Comparison of ENCODE assay signal across 24 cellular contexts in the genomic region with DNA sequence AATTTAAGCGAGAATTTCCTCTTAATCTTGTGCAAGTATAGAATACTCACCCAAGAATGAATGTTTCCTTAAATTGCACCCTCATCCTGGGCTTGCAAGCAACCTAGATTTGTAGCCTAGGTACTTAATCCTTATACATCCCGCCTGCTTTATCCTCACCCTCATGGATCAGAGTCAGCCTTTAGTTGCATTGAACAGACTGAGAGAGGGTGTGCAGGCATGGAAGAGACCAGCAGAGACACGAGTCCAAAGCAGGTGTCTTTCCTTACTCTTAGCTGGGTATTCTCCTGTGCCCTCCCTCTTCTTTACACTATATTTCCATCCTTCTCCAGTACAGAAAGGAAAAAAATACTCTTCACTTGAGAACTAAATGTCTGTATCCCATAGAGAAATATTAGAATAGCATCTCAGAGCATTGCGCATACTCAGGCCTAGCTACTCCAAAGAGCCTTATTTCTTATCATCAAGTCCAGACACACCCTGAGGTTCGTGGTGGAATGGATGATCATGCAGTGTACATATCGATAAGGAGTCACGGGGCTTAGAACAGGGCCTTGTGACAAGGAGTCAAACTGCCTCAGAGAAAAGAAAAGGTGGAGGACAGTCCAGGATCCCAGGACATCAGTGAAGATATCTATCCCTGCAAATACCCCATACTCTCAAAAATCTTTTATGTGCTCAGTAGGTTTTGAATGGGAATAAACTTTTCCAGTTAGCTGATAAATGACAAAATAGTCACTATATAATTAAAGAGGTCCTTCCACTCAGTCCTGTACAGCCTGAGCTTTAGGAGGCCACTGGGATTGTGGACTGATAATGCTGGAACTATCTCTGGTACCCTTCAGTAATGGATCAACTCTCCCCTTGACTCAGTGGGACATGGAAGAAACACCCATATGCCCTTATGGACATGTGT.
"Had no signal": no experiment of that assay in that cellular context is flagged by ENCODE, and none has a peak within 500 bp of the region (broad histone marks: within the 10 kb centered on the region; RNA-seq: fewer than 3 reads in every experiment).

No MANE protein-coding gene starts in this region.

- H3K36me3 Mint-ChIP-seq: activated naive CD8-positive, alpha-beta T cell had no signal

- H3K9me3 Mint-ChIP-seq: activated CD4-positive, alpha-beta memory T cell treated with anti-CD3 and anti-CD28 coated beads, Interleukin-2, amount 10 ng/mL, durations not matched to agents 7 days and 5 days; activated naive CD4-positive, alpha-beta T cell treated with anti-CD3 and anti-CD28 coated beads for 36 hours; activated T-helper 17 cell treated with anti-CD3 and anti-CD28 coated beads, Interleukin-2, amount 50 U/mL, for 72 hours had no signal

- H3K4me3 Mint-ChIP-seq: activated B cell treated with CpG ODN at 0.5 μM for 24 hours; activated CD4-positive, alpha-beta memory T cell treated with anti-CD3 and anti-CD28 coated beads, Interleukin-2, amount 10 ng/mL, durations not matched to agents 7 days and 5 days; activated naive CD4-positive, alpha-beta T cell treated with anti-CD3 and anti-CD28 coated beads for 36 hours; activated naive CD8-positive, alpha-beta T cell; activated T-helper 17 cell treated with anti-CD3 and anti-CD28 coated beads, Interleukin-2, amount 50 U/mL, for 72 hours; T-helper 17 cell had no signal

- DNase-seq: activated B cell treated with CpG ODN at 0.5 μM for 24 hours; activated CD4-positive, alpha-beta memory T cell treated with anti-CD3 and anti-CD28 coated beads, Interleukin-2, amount 10 ng/mL, durations not matched to agents 7 days and 5 days; activated CD4-positive, alpha-beta T cell treated with anti-CD3 and anti-CD28 coated beads, Interleukin-2, amount 50 U/mL, for 1 hour; activated gamma-delta T cell; activated naive CD4-positive, alpha-beta T cell treated with anti-CD3 and anti-CD28 coated beads for 36 hours; activated T-cell treated with anti-CD3 and anti-CD28 coated beads for 4 hours; activated T-cell treated with anti-CD3 and anti-CD28 coated beads, Interleukin-2, amount 50 U/mL, for 48 hours; brain microvascular endothelial cell; caudate nucleus; MM.1S; NCI-H1105 treated with DMSO at 0.1 percent for 48 hours; NCI-H1436 treated with DMSO at 0.1 percent for 48 hours; NCI-H187; NCI-H2081; NCI-H446 treated with DMSO at 0.1 percent for 48 hours; NCI-H524 treated with DMSO at 0.1 percent for 48 hours; NCI-H748 treated with DMSO at 0.1 percent for 48 hours; SHP77; T-helper 17 cell; T-helper 9 cell had no signal

- H3K27ac ChIP-seq: brain microvascular endothelial cell had no signal

- H3K27me3 Mint-ChIP-seq: activated B cell treated with CpG ODN at 0.5 μM for 24 hours; activated CD4-positive, alpha-beta memory T cell treated with anti-CD3 and anti-CD28 coated beads, Interleukin-2, amount 10 ng/mL, durations not matched to agents 7 days and 5 days; activated naive CD8-positive, alpha-beta T cell; activated T-helper 17 cell treated with anti-CD3 and anti-CD28 coated beads, Interleukin-2, amount 50 U/mL, for 72 hours; T-helper 17 cell had no signal

- H3K36me3 ChIP-seq: brain microvascular endothelial cell had no signal

- H3K27me3 ChIP-seq: brain microvascular endothelial cell had no signal

- ATAC-seq: activated T-helper 17 cell treated with anti-CD3 and anti-CD28 coated beads, Interleukin-2, amount 50 U/mL, for 72 hours; T-helper 17 cell had no signal

- H3K27ac Mint-ChIP-seq: activated B cell treated with CpG ODN at 0.5 μM for 24 hours; activated CD4-positive, alpha-beta memory T cell treated with anti-CD3 and anti-CD28 coated beads, Interleukin-2, amount 10 ng/mL, durations not matched to agents 7 days and 5 days; activated naive CD4-positive, alpha-beta T cell treated with anti-CD3 and anti-CD28 coated beads for 36 hours; activated naive CD8-positive, alpha-beta T cell; activated T-helper 17 cell treated with anti-CD3 and anti-CD28 coated beads, Interleukin-2, amount 50 U/mL, for 72 hours; T-helper 17 cell had no signal

- FAIRE-seq: RCC 7860, TTC549 had no signal

- H3K4me1 Mint-ChIP-seq: activated T-helper 17 cell treated with anti-CD3 and anti-CD28 coated beads, Interleukin-2, amount 50 U/mL, for 72 hours; T-helper 17 cell had no signal
